ENCODE assay signal across 8 cellular contexts in the genomic region with DNA sequence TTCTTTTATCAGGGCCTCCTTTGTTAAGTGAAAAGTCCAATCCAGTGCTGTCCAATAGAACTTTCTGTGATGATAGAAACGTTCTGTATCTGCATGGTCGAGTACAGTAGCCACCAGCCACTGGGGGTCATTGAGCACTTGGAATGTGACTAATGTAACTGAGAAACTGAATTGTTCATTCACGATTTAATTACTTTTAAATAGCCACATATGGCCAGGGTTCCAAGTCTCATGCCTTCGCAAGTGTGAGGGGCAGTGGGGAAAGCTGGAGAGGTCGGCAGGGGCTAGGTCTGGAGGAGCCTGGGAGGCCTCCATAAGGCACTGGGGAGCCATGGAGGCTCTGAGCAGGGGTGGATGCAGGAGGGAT. TPM values are rescaled to one million over a fixed set of nuclear protein-coding genes. Genes with fewer than 3 reads are reported as not detected.
DNase-seq lines count a peak whose midpoint lies in the region; ATAC-seq and TF ChIP-seq lines count a peak whose summit lies in the region.
"Had no signal": no experiment of that assay in that cellular context is flagged by ENCODE, and none has a peak within 500 bp of the region (broad histone marks: within the 10 kb centered on the region; RNA-seq: fewer than 3 reads in every experiment).

No MANE protein-coding gene starts in this region.

- no peaks in the 10 kb centered on the region for H3K9me3 ChIP-seq in IMR-90 (ENCODE audit: control insufficient read depth, insufficient read depth, low read length)

- in situ Hi-C loops in IMR-90 (cut with MboI; ENCODE audit: low sequenced_read_pairs): no loop called here

- CTCF ChIA-PET in IMR-90 (lab: Yijun Ruan, JAX): no interaction called here
- CTCF ChIA-PET in activated CD4-positive, alpha-beta memory T cell treated with anti-CD3 and anti-CD28 coated beads for 36 hours (lab: Charles Lee): interaction anchor here (2.5 to 2.8 kb wide), 2 partner anchors 18 to 100 kb away, joined by 11 to 19 read pairs; a partner anchor contains a TSS

- H2AFZ ChIP-seq in IMR-90 (replicated peaks; ENCODE audit: low read length, poor library complexity): no peak overlapping the region

- no peak overlapping the region for H2BK5ac ChIP-seq in IMR-90 (ENCODE audit: low read depth, low read length, poor library complexity, severe bottlenecking)

- H3K36me3 Mint-ChIP-seq in activated CD4-positive, alpha-beta memory T cell treated with anti-CD3 and anti-CD28 coated beads for 36 hours: no peaks in the 10 kb centered on the region
- no peaks in the 10 kb centered on the region for H3K36me3 Mint-ChIP-seq in stimulated activated naive B cell treated with anti-CD40 and anti-IgM and Interleukin-4, amounts not matched to agents 10 μg/mL and 1 μg/mL and 100 μg/mL, for 72 hours
- peaks cover 3% of the 10 kb centered on the region for H3K36me3 Mint-ChIP-seq in effector memory CD8-positive, alpha-beta T cell (ENCODE audit: insufficient read depth)

- POLR2A ChIA-PET in IMR-90 (lab: Charles Lee; ENCODE audit: unreplicated experiment): interaction anchor here (0.6 to 1.6 kb wide), 2 partner anchors 11 to 15 kb away, joined by 4 to 7 read pairs; no protein-coding TSS in a partner anchor
- POLR2A ChIA-PET in activated CD4-positive, alpha-beta memory T cell treated with anti-CD3 and anti-CD28 coated beads for 36 hours (lab: Charles Lee): interaction anchor here (0.8 to 5.8 kb wide), 5 partner anchors 11 to 112 kb away, joined by 5 to 80 read pairs (median 15); a partner anchor contains a TSS

- H3K36me3 ChIP-seq in IMR-90 (ENCODE audit: control insufficient read depth, insufficient read depth, low read length): no peaks in the 10 kb centered on the region

- peak overlapping the region; percentile 92 for H2BK120ac ChIP-seq in IMR-90 (ENCODE audit: low read depth, low read length)

- peak overlapping the region; percentile 90 for H4K91ac ChIP-seq in IMR-90 (ENCODE audit: insufficient read depth, low read depth, low read length)

- H3K4me1 Mint-ChIP-seq in activated CD4-positive, alpha-beta memory T cell treated with anti-CD3 and anti-CD28 coated beads for 36 hours (ENCODE audit: low read depth): peaks cover 27% of the 10 kb centered on the region
- H3K4me1 Mint-ChIP-seq in stimulated activated naive B cell treated with anti-CD40 and anti-IgM and Interleukin-4, amounts not matched to agents 10 μg/mL and 1 μg/mL and 100 μg/mL, for 72 hours: peaks cover 27 to 46% of the 10 kb centered on the region in 2 donors
- peaks cover 15 to 16% of the 10 kb centered on the region in 2 donors for H3K4me1 Mint-ChIP-seq in effector memory CD8-positive, alpha-beta T cell (ENCODE audit: low read depth in 2 of 2)

- no peaks in the 10 kb centered on the region for H3K27me3 Mint-ChIP-seq in activated CD4-positive, alpha-beta memory T cell treated with anti-CD3 and anti-CD28 coated beads for 36 hours
- H3K27me3 Mint-ChIP-seq in stimulated activated naive B cell treated with anti-CD40 and anti-IgM and Interleukin-4, amounts not matched to agents 10 μg/mL and 1 μg/mL and 100 μg/mL, for 72 hours: no peaks in the 10 kb centered on the region
- no peaks in the 10 kb centered on the region for H3K27me3 Mint-ChIP-seq in effector memory CD8-positive, alpha-beta T cell

- H2AK5ac ChIP-seq in IMR-90 (ENCODE audit: low read depth, low read length): 0 out of 2 replicates have a peak overlapping the region, but pooled peaks have one; percentile 31

- no peak overlapping the region for H3K4me2 ChIP-seq in IMR-90 (ENCODE audit: low read depth, low read length)

- peaks cover 18% of the 10 kb centered on the region for H3K4me1 ChIP-seq in IMR-90 (ENCODE audit: control insufficient read depth, insufficient read depth, low read length)

- TF ChIP-seq CTCF in IMR-90 (conservative IDR thresholded peaks at IDR 0.05; ENCODE audit: low read depth, low read length): no peak

- peak overlapping the region; percentile 75 for H3K4me3 Mint-ChIP-seq in activated CD4-positive, alpha-beta memory T cell treated with anti-CD3 and anti-CD28 coated beads for 36 hours
- no peak overlapping the region for H3K4me3 Mint-ChIP-seq in stimulated activated naive B cell treated with anti-CD40 and anti-IgM and Interleukin-4, amounts not matched to agents 10 μg/mL and 1 μg/mL and 100 μg/mL, for 72 hours
- H3K4me3 Mint-ChIP-seq in effector memory CD8-positive, alpha-beta T cell: peak overlapping the region in 1 of 2 donors; percentile 90

- peak overlapping the region; percentile 39; the same call in 1 of the 2 replicates for H3K14ac ChIP-seq in IMR-90 (replicated peaks; ENCODE audit: low read depth, low read length)

- H3K18ac ChIP-seq in IMR-90 (ENCODE audit: low read depth, low read length): no peak overlapping the region

- TF ChIP-seq POLR2A in IMR-90 (IDR thresholded peaks at IDR 0.05; ENCODE audit: low read depth, low read length): no peak

- no TSS peak for BruUV-seq in IMR-90 (replicated peaks; lab: Mats Ljungman, UMichigan)

- WGBS in IMR-90 (ENCODE audit: extremely low coverage in 2 of 2, insufficient read length in 1 of 2), 2 experiments: 80% methylated on average over 1 of the region's 5 CpGs; no CpG with 5 or more reads in 1 of the 2 experiments

- no peaks in the 10 kb centered on the region for H3K9me3 Mint-ChIP-seq in activated CD4-positive, alpha-beta memory T cell treated with anti-CD3 and anti-CD28 coated beads for 36 hours
- no peaks in the 10 kb centered on the region for H3K9me3 Mint-ChIP-seq in stimulated activated naive B cell treated with anti-CD40 and anti-IgM and Interleukin-4, amounts not matched to agents 10 μg/mL and 1 μg/mL and 100 μg/mL, for 72 hours
- no peaks in the 10 kb centered on the region for H3K9me3 Mint-ChIP-seq in effector memory CD8-positive, alpha-beta T cell

- no peaks in the 10 kb centered on the region for H3K27me3 ChIP-seq in IMR-90 (ENCODE audit: control insufficient read depth, insufficient read depth, low read length)

- H2BK20ac ChIP-seq in IMR-90 (ENCODE audit: low read depth, low read length): peak overlapping the region; percentile 69

- peaks cover 24% of the 10 kb centered on the region; the same call in 1 of the 2 replicates for H3K9me1 ChIP-seq in IMR-90 (ENCODE audit: insufficient read depth, low read length)

- H3K79me1 ChIP-seq in IMR-90 (ENCODE audit: low read depth in 1 of 2, low read length in 2 of 2): peaks cover 0 to 10% of the 10 kb centered on the region in 2 experiments; a peak in 1 of 4 replicates

- dilution Hi-C loops in IMR-90 (cut with HindIII; ENCODE audit: low sequenced_read_pairs, unreplicated experiment): no loop called here

- H4K5ac ChIP-seq in IMR-90 (ENCODE audit: low read depth, low read length): 0 out of 2 replicates have a peak overlapping the region, but pooled peaks have one; percentile 12

- ATAC-seq in IMR-90 (ENCODE audit: low read depth): no peak
- ATAC-seq in stimulated activated naive B cell treated with anti-CD40 and anti-IgM and Interleukin-4, amounts not matched to agents 10 μg/mL and 1 μg/mL and 100 μg/mL, for 72 hours (replicated peaks): no peak
- ATAC-seq in effector memory CD8-positive, alpha-beta T cell (replicated peaks): no peak

- H2AK9ac ChIP-seq in IMR-90 (replicated peaks; ENCODE audit: low read depth, low read length, poor library complexity): no peak overlapping the region

- H3K56ac ChIP-seq in IMR-90 (ENCODE audit: extremely low read depth, insufficient read depth, low read length): no peak overlapping the region

- H3K4me3 ChIP-seq in IMR-90 (ENCODE audit: insufficient read depth, low read depth, low read length): no peak overlapping the region

- H3K9ac ChIP-seq in IMR-90 (ENCODE audit: low read depth, low read length): no peak overlapping the region

- peak overlapping the region; percentile 57; the same call in 1 of the 3 replicates for H2BK15ac ChIP-seq in IMR-90 (ENCODE audit: low read depth, low read length)

- H4K8ac ChIP-seq in IMR-90 (ENCODE audit: low read depth in 2 of 2, low read length in 2 of 2): peak overlapping the region in 1 of 2 experiments; percentile 97; a peak in 2 of 4 replicates

- no peaks in the 10 kb centered on the region for H4K20me1 ChIP-seq in IMR-90 (ENCODE audit: insufficient read depth, low read length)

- no peak for TF ChIP-seq RAD21 in IMR-90 (IDR thresholded peaks at IDR 0.05; ENCODE audit: low read length)

- H3K23ac ChIP-seq in IMR-90 (ENCODE audit: low read depth, low read length): no peak overlapping the region

- H3K4ac ChIP-seq in IMR-90 (ENCODE audit: low read depth, low read length): peak overlapping the region; percentile 24; the same call in 1 of the 2 replicates

- DNase-seq in IMR-90 (no peak), kidney tubule cell (ENCODE audit: low spot score) (peak; percentile 56), hippocampal formation (lab: John Stamatoyannopoulos, UW) (no peak), activated gamma-delta T cell (lab: John Stamatoyannopoulos, UW) (no peak)
- no peak for DNase-seq in activated CD4-positive, alpha-beta memory T cell treated with anti-CD3 and anti-CD28 coated beads for 36 hours
- no peak for DNase-seq in stimulated activated naive B cell treated with anti-CD40 and anti-IgM and Interleukin-4, amounts not matched to agents 10 μg/mL and 1 μg/mL and 100 μg/mL, for 72 hours
- no peak for DNase-seq in effector memory CD8-positive, alpha-beta T cell
- DNase-seq: small intestine had no signal

- peak overlapping the region; percentile 98 for H3K27ac Mint-ChIP-seq in activated CD4-positive, alpha-beta memory T cell treated with anti-CD3 and anti-CD28 coated beads for 36 hours
- H3K27ac Mint-ChIP-seq in stimulated activated naive B cell treated with anti-CD40 and anti-IgM and Interleukin-4, amounts not matched to agents 10 μg/mL and 1 μg/mL and 100 μg/mL, for 72 hours: peak overlapping the region; percentile 4
- H3K27ac Mint-ChIP-seq in effector memory CD8-positive, alpha-beta T cell: peak overlapping the region in 1 of 2 donors; percentile 99

- no peak overlapping the region for H3K27ac ChIP-seq in IMR-90 (ENCODE audit: insufficient read depth, low read length)

- intact Hi-C loops in IMR-90 (cut with micrococcal nuclease): no loop called here
- intact Hi-C loops in activated CD4-positive, alpha-beta memory T cell treated with anti-CD3 and anti-CD28 coated beads for 36 hours (cut with micrococcal nuclease): loop anchor here (2.0 kb wide), 1 partner anchor 18 kb away; no protein-coding TSS in a partner anchor

RNA-seq across cellular contexts. Expression of a gene that starts 20.6 kb away (rescaled TPM):
- 0.36 TPM in 1 of 2 replicates, not detected in the other for total RNA-seq in IMR-90 (2012; rRNA removed)
- 0.32 and 0.37 TPM in 2 replicates for polyA plus RNA-seq in IMR-90 (2012; rRNA removed)
- polyA plus RNA-seq in IMR-90 (2012; cell fraction: cytosol; rRNA removed): 0.16 TPM in 1 of 2 replicates, not detected in the other
- 1.0 and 1.2 TPM in 2 replicates for polyA plus RNA-seq in IMR-90 (2012; cell fraction: nucleus; rRNA removed; ENCODE audit: low replicate concordance)
- 1 to 10 TPM in 1 of 2 experiments, under 1 TPM in 1; 0.65 to 1.4 TPM for total RNA-seq in activated CD4-positive, alpha-beta memory T cell treated with anti-CD3 and anti-CD28 coated beads for 36 hours

RNA-seq across cellular contexts. Expression of a gene that starts 28.9 kb away (rescaled TPM):
- total RNA-seq in IMR-90 (2012; rRNA removed): 53.3 and 79.9 TPM in 2 replicates
- 98.3 and 122 TPM in 2 replicates for polyA plus RNA-seq in IMR-90 (2012; rRNA removed)
- polyA plus RNA-seq in IMR-90 (2012; cell fraction: cytosol; rRNA removed): 106 and 143 TPM in 2 replicates
- polyA plus RNA-seq in IMR-90 (2012; cell fraction: nucleus; rRNA removed; ENCODE audit: low replicate concordance): 43.3 and 75.0 TPM in 2 replicates
- 10 to 100 TPM; 24.1 to 25.6 TPM for total RNA-seq in activated CD4-positive, alpha-beta memory T cell treated with anti-CD3 and anti-CD28 coated beads for 36 hours
